ENCODE assay signal across 8 cellular contexts in the genomic region with DNA sequence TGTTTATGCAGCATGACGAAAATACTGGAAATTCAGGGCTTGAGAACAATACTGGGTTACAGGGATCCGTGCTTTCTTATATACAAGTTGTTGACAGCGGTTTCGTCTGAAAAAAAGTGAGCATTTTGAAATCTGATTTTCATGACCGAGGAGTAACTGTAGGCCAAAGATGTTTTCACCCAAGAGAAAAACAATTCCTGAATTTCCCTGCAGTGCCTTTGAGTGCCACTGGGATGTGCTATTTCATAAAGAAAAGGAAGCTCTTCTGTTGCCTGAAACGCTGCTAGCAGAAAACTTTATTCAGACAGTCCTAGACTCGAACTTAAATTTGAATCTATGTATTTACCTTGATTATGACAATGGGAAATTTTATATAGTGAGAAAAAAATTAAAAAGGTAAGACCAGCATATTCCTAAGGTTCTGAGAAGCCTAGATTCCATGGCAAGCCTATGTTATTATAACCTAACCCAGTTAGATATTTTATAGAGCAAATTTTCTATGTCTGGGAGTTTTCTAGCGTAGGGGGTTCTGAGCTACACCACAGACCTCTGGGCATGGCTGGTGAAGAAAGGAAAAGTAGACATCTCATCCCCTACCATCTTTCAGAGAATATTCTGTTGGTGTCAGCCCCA. TPM values are rescaled to one million over a fixed set of nuclear protein-coding genes. Genes with fewer than 3 reads are reported as not detected.
DNase-seq lines count a peak whose midpoint lies in the region; ATAC-seq, FAIRE-seq and TF ChIP-seq lines count a peak whose summit lies in the region.

No MANE protein-coding gene starts in this region.

- H3K9ac ChIP-seq in kidney (ENCODE audit: low read length in 2 of 2): no peak overlapping the region

- TF ChIP-seq CTCF in D721Med (IDR thresholded peaks at IDR 0.05; ENCODE audit: insufficient read depth, missing control alignments) (peak; percentile 95), LNCAP (IDR thresholded peaks at IDR 0.05) (peak; percentile 94), cardiac fibroblast (IDR thresholded peaks at IDR 0.05; ENCODE audit: low read depth, low read length) (peak; percentile 82), kidney (IDR thresholded peaks at IDR 0.05; ENCODE audit: borderline replicate concordance, extremely low read depth, insufficient read depth) (peak; percentile 93)

- no peaks in the 10 kb centered on the region for H3K36me3 ChIP-seq in kidney (ENCODE audit: control insufficient read depth in 1 of 2, insufficient read depth in 2 of 2, low read length in 2 of 2)

- no peak overlapping the region for H3K27ac ChIP-seq in kidney (ENCODE audit: low read depth in 2 of 2, low read length in 2 of 2)

- DNase-seq in D721Med (ENCODE audit: insufficient read length, low spot score): no peak
- DNase-seq in SHP77 treated with DMSO at 0.1 percent for 48 hours (lab: John Stamatoyannopoulos, UW): peak; percentile 19
- DNase-seq in cardiac fibroblast (ENCODE audit: low read depth in 2 of 2): peak; percentile 82 to 84
- no peak for DNase-seq in kidney
- peak; percentile 46 for DNase-seq in stimulated activated CD4-positive, alpha-beta T cell treated with anti-CD3 and anti-CD28 coated beads, Interleukin-4, amount 100 ng/mL, for 24 hours
- DNase-seq in GM19240 (ENCODE audit: insufficient read length, low spot score): no peak

- FAIRE-seq in D721Med (lab: Jason Lieb, UNC) (peak; percentile 6), kidney (lab: Jason Lieb, UNC) (peak; percentile 94)

- H3K4me1 ChIP-seq in kidney (ENCODE audit: control insufficient read depth in 1 of 2, insufficient read depth in 1 of 2, low read depth in 1 of 2, low read length in 2 of 2): peaks cover 0 to 6% of the 10 kb centered on the region in 2 donors

- peak; percentile 48 for ATAC-seq in GM19351 (IDR thresholded peaks at IDR 0.05; ENCODE audit: unreplicated experiment)

- intact Hi-C loops in kidney (cut with DNase I): loop anchor here (10.0 kb wide), 1 partner anchor 354 kb away; no protein-coding TSS in a partner anchor

- no peak overlapping the region for H3K4me3 ChIP-seq in cardiac fibroblast (replicated peaks in 1 of 2; ENCODE audit: low read depth in 2 of 2, low read length in 2 of 2)
- no peak overlapping the region for H3K4me3 ChIP-seq in kidney (ENCODE audit: low read length in 2 of 2)

- H3K9me3 ChIP-seq in kidney (ENCODE audit: control insufficient read depth in 1 of 2, low read length in 2 of 2): no peaks in the 10 kb centered on the region

RNA-seq across cellular contexts. Expression of gene KCNAB1, which starts 30.2 kb away (rescaled TPM):
- total RNA-seq in kidney: 6.6 TPM
- 1.7 TPM for polyA plus RNA-seq in kidney (ENCODE audit: insufficient read depth, low read depth, low replicate concordance)

Comparison
In these comparisons a context has a peak if more than half of its experiments do, and no peak if none do; other contexts are left out.
1. DNase-seq: peak in SHP77 treated with DMSO at 0.1 percent for 48 hours (single experiment), cardiac fibroblast (2 of 2) and stimulated activated CD4-positive, alpha-beta T cell treated with anti-CD3 and anti-CD28 coated beads, Interleukin-4, amount 100 ng/mL, for 24 hours (single experiment); none in D721Med (single experiment), kidney (single experiment) and GM19240 (single experiment).
2. Peak in every context shown above with its lines, with median percentiles within 50 percentile points of each other: CTCF ChIP-seq.